19 cellular contexts compared by ENCODE assay signal in the genomic region with DNA sequence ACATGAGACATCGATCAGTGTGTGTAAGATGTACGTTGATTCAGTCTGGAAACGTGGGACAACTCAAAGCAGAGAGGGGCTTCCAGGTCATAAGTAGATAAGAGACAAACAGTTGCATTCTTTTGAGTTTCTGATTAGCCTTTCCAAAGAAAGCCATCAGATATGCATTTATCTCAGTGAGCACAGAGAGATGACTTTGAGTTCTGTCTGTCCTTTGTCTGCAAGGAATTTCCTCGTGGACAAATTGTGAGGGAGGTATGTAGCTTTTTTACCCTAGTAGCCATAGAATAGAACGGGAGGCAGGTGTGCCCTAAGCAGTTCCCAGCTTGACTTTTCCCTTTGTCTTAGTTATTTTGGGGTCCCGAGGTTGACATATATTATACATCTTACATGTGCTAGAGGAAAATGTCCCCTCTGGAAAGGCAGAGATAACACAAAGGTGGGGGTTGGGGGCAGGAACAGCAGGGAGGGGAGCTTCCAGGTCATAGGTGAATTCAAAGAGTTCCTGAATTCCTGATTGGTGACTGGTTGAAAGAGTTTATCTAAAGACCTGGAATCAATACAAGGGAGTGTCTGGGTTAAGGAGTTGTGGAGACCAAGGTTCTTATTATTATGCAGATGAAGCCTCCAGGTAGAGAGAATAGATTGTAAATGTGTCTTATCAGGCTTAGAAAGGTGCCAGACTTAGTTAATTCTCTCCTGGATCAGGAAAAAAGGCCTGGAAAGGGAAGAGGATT.
DNase-seq lines count a peak whose midpoint lies in the region; ATAC-seq and TF ChIP-seq lines count a peak whose summit lies in the region.
"Had no signal": no experiment of that assay in that cellular context is flagged by ENCODE, and none has a peak within 500 bp of the region (broad histone marks: within the 10 kb centered on the region; RNA-seq: fewer than 3 reads in every experiment).

No MANE protein-coding gene starts in this region.

- H3K9me3 Mint-ChIP-seq in Caco-2 (ENCODE audit: unreplicated experiment) = peaks cover 41% of the 10 kb centered on the region
- no peaks in the 10 kb centered on the region for H3K9me3 Mint-ChIP-seq in natural killer cell

- H3K36me3 ChIP-seq in Caco-2 (ENCODE audit: control insufficient read depth, insufficient read depth, low read length) (no peaks in the 10 kb centered on the region), NT2/D1 (ENCODE audit: insufficient read depth, insufficient read length, low read length) (no peaks in the 10 kb centered on the region), iPS-15b (ENCODE audit: control insufficient read depth, insufficient read depth, low read length) (peaks cover 6% of the 10 kb centered on the region), osteoblast (ENCODE audit: insufficient read depth, low read length) (no peaks in the 10 kb centered on the region)
- H3K36me3 ChIP-seq: Peyer's patch, SJSA1 had no signal

- H3K79me2 ChIP-seq in osteoblast (ENCODE audit: insufficient read depth, low read length) = no peaks in the 10 kb centered on the region

- H3K4me3 Mint-ChIP-seq in Caco-2 (ENCODE audit: unreplicated experiment) (peak overlapping the region; percentile 6), natural killer cell (no peak overlapping the region)

- CTCF ChIA-PET in Caco-2 (lab: Charles Lee) = interaction anchor here (0.9 to 6.4 kb wide), 5 partner anchors 21 to 324 kb away, joined by 3 to 108 read pairs (median 5); no protein-coding TSS in a partner anchor

- H3K36me3 Mint-ChIP-seq in Caco-2 (ENCODE audit: insufficient read depth, unreplicated experiment) (peaks cover 3% of the 10 kb centered on the region), natural killer cell (no peaks in the 10 kb centered on the region)

- no peaks in the 10 kb centered on the region for H4K20me1 ChIP-seq in osteoblast (ENCODE audit: insufficient read depth, low read length)

- POLR2A ChIA-PET in Caco-2 (lab: Charles Lee) = no interaction called here

- H3K9me3 ChIP-seq in Caco-2 (peaks cover 56% of the 10 kb centered on the region), NT2/D1 (ENCODE audit: insufficient read depth, low read length) (peaks cover 56% of the 10 kb centered on the region), iPS-15b (ENCODE audit: control insufficient read depth, insufficient read depth, low read length) (peaks cover 25% of the 10 kb centered on the region), osteoblast (ENCODE audit: low read depth, low read length) (no peaks in the 10 kb centered on the region)
- H3K9me3 ChIP-seq: Peyer's patch, SJSA1 had no signal

- H3K27me3 ChIP-seq in Caco-2 (replicated peaks; ENCODE audit: control insufficient read depth, insufficient read depth, low read length) (no peaks in the 10 kb centered on the region), NT2/D1 (ENCODE audit: insufficient read depth, insufficient read length) (no peaks in the 10 kb centered on the region), iPS-15b (ENCODE audit: control insufficient read depth, insufficient read depth, low read length) (peaks cover 4% of the 10 kb centered on the region), osteoblast (ENCODE audit: insufficient read depth, low read length) (no peaks in the 10 kb centered on the region)
- H3K27me3 ChIP-seq: Peyer's patch, SJSA1 had no signal

- no peak overlapping the region for H3K4me3 ChIP-seq in Caco-2 (ENCODE audit: low read depth, low read length)
- H3K4me3 ChIP-seq in NT2/D1 (ENCODE audit: insufficient read length, low read depth) = no peak overlapping the region
- peak overlapping the region; percentile 4 for H3K4me3 ChIP-seq in iPS-15b (ENCODE audit: low read depth, low read length)
- no peak overlapping the region for H3K4me3 ChIP-seq in osteoblast (ENCODE audit: insufficient read depth, low read length)
- H3K4me3 ChIP-seq: Peyer's patch, SJSA1 had no signal

- H3K4me1 ChIP-seq in Caco-2 (peaks cover 24% of the 10 kb centered on the region), NT2/D1 (ENCODE audit: insufficient read depth, insufficient read length) (peaks cover 25% of the 10 kb centered on the region), iPS-15b (ENCODE audit: control insufficient read depth, insufficient read depth, low read length) (peaks cover 38% of the 10 kb centered on the region), osteoblast (ENCODE audit: insufficient read depth, low read length) (peaks cover 9% of the 10 kb centered on the region)

- no peak overlapping the region for H3K27ac ChIP-seq in osteoblast (ENCODE audit: low read depth, low read length)
- H3K27ac ChIP-seq: 22Rv1, C4-2B, Peyer's patch, SJSA1 had no signal

- DNase-seq in Caco-2 (no peak), NT2/D1 (ENCODE audit: low read depth, low spot score) (peak; percentile 60), osteoblast (ENCODE audit: insufficient read length, low spot score, missing footprints) (peak; percentile 31), DMS53 treated with DMSO at 0.1 percent for 48 hours (lab: John Stamatoyannopoulos, UW; ENCODE audit: unreplicated experiment) (no peak), natural killer cell (no peak), LoVo (ENCODE audit: low spot score) (no peak)
- DNase-seq: AML-193, DND-41, NCI-H1048, NCI-H1436, NCI-H2029, NCI-H2171 treated with DMSO at 0.1 percent for 48 hours, NCI-H446 treated with DMSO at 0.1 percent for 48 hours, Peyer's patch had no signal

- no TSS peak for BruUV-seq in Caco-2 (replicated peaks; lab: Mats Ljungman, UMichigan)

- ATAC-seq in natural killer cell (no peak), GM21619 (IDR thresholded peaks at IDR 0.05; ENCODE audit: unreplicated experiment) (no peak)

- intact Hi-C loops in Caco-2 (cut with micrococcal nuclease; ENCODE audit: unreplicated experiment) = loop anchor here (1.0 to 5.0 kb wide), 6 partner anchors 85 to 513 kb away; no protein-coding TSS in a partner anchor
- intact Hi-C loops in natural killer cell (cut with micrococcal nuclease) = loop anchor here (1.0 kb wide), 3 partner anchors 85 to 515 kb away; no protein-coding TSS in a partner anchor

- H2AFZ ChIP-seq in osteoblast (ENCODE audit: low read length) = no peak overlapping the region

- H3K9ac ChIP-seq in NT2/D1 (ENCODE audit: insufficient read length, low read depth) (no peak overlapping the region), iPS-15b (ENCODE audit: low read depth, low read length) (no peak overlapping the region)

- no peaks in the 10 kb centered on the region for H3K27me3 Mint-ChIP-seq in Caco-2 (ENCODE audit: insufficient read depth, unreplicated experiment)
- peaks cover 8 to 15% of the 10 kb centered on the region in 2 donors for H3K27me3 Mint-ChIP-seq in natural killer cell (ENCODE audit: low read depth in 2 of 2)

- TF ChIP-seq CTCF in Caco-2 (IDR thresholded peaks at IDR 0.05; ENCODE audit: insufficient read depth in 1 of 2, low read depth in 1 of 2, low read length in 1 of 2, severe bottlenecking in 1 of 2, unreplicated experiment in 1 of 2) = no peak
- TF ChIP-seq CTCF in osteoblast (IDR thresholded peaks at IDR 0.05; ENCODE audit: extremely low read depth, low read depth, low read length) = no peak
- TF ChIP-seq CTCF in natural killer cell (IDR thresholded peaks at IDR 0.05) = no peak

- peaks cover 17% of the 10 kb centered on the region for H3K4me1 Mint-ChIP-seq in Caco-2 (ENCODE audit: low read depth, unreplicated experiment)
- H3K4me1 Mint-ChIP-seq in natural killer cell = no peaks in the 10 kb centered on the region

- H3K27ac Mint-ChIP-seq in Caco-2 (ENCODE audit: unreplicated experiment) (peak overlapping the region; percentile 9), natural killer cell (no peak overlapping the region)

- no peak overlapping the region for H3K4me2 ChIP-seq in osteoblast (ENCODE audit: insufficient read depth, low read length)

Comparison
In these comparisons a context has a peak if more than half of its experiments do, and no peak if none do; other contexts are left out.
1. DNase-seq: peak in NT2/D1 (single experiment) and osteoblast (single experiment); none in Caco-2 (0 of 2), DMS53 treated with DMSO at 0.1 percent for 48 hours (single experiment), natural killer cell (single experiment) and LoVo (single experiment).